In genomic region chr17:29263916-29264315, GRCh38 we compare ENCODE assay signal across 29 cellular contexts. TPM values are rescaled to one million over a fixed set of nuclear protein-coding genes. Genes with fewer than 3 reads are reported as not detected.
DNase-seq lines count a peak whose midpoint lies in the region; ATAC-seq lines count a peak whose summit lies in the region.
"Had no signal": no experiment of that assay in that cellular context is flagged by ENCODE, and none has a peak within 500 bp of the region (broad histone marks: within the 10 kb centered on the region; RNA-seq: fewer than 3 reads in every experiment).

No MANE protein-coding gene starts in this region.

- peak overlapping the region; percentile 66 for H3K27ac Mint-ChIP-seq in activated naive CD4-positive, alpha-beta T cell treated with anti-CD3 and anti-CD28 coated beads for 36 hours
- no peak overlapping the region for H3K27ac Mint-ChIP-seq in activated naive CD4-positive, alpha-beta T cell treated with anti-CD3 and anti-CD28 coated beads, Interleukin-2, amount 10 ng/mL, durations not matched to agents 7 days and 5 days
- H3K27ac Mint-ChIP-seq in activated naive CD8-positive, alpha-beta T cell, result peak overlapping the region; percentile 84
- H3K27ac Mint-ChIP-seq in stimulated activated effector memory CD8-positive, alpha-beta T cell treated with anti-CD3 and anti-CD28 coated beads, Interleukin-12 subunit alpha, Interleukin-12 subunit beta, amount 100 ng/mL, for 72 hours, result peak overlapping the region; percentile 72

- ATAC-seq in stimulated activated effector memory CD8-positive, alpha-beta T cell treated with anti-CD3 and anti-CD28 coated beads, Interleukin-12 subunit alpha, Interleukin-12 subunit beta, amount 100 ng/mL, for 72 hours, result no peak
- no peak for ATAC-seq in HG03135 (IDR thresholded peaks at IDR 0.05; ENCODE audit: unreplicated experiment)
- ATAC-seq: foreskin keratinocyte, PC-3, psoas muscle had no signal

- peak; percentile 37 for DNase-seq in NCI-H82 (lab: John Stamatoyannopoulos, UW)
- no peak for DNase-seq in NCI-H82 treated with DMSO at 0.1 percent for 48 hours (lab: John Stamatoyannopoulos, UW; ENCODE audit: unreplicated experiment)
- DNase-seq in activated naive CD4-positive, alpha-beta T cell treated with anti-CD3 and anti-CD28 coated beads for 36 hours, result no peak
- DNase-seq in activated naive CD4-positive, alpha-beta T cell treated with anti-CD3 and anti-CD28 coated beads, Interleukin-2, amount 10 ng/mL, durations not matched to agents 7 days and 5 days, result no peak
- no peak for DNase-seq in stimulated activated effector memory CD8-positive, alpha-beta T cell treated with anti-CD3 and anti-CD28 coated beads, Interleukin-12 subunit alpha, Interleukin-12 subunit beta, amount 100 ng/mL, for 72 hours (ENCODE audit: low spot score in 2 of 2)
- no peak for DNase-seq in T-helper 9 cell
- DNase-seq: activated effector memory CD4-positive, alpha-beta T cell treated with anti-CD3 and anti-CD28 coated beads, Interleukin-2, amount 50 U/mL, for 16 hours; amygdala; Calu3; DMS79; esophagus squamous epithelium; foreskin keratinocyte; H9; head of caudate nucleus; islet precursor cell; left ventricle myocardium inferior; NCI-H1930; NCI-H526; nucleus accumbens; PC-3; psoas muscle; sigmoid colon; stimulated activated CD4-positive, alpha-beta T cell treated with anti-CD3 and anti-CD28 coated beads, Interleukin-4, amount 100 ng/mL, for 4 hours; T-helper 2 cell; upper lobe of left lung had no signal

- intact Hi-C loops in activated naive CD4-positive, alpha-beta T cell treated with anti-CD3 and anti-CD28 coated beads for 36 hours (cut with micrococcal nuclease), result no loop called here

- H3K4me1 Mint-ChIP-seq in activated naive CD4-positive, alpha-beta T cell treated with anti-CD3 and anti-CD28 coated beads for 36 hours (ENCODE audit: low read depth), result peaks cover 47% of the 10 kb centered on the region
- peaks cover 11% of the 10 kb centered on the region for H3K4me1 Mint-ChIP-seq in activated naive CD4-positive, alpha-beta T cell treated with anti-CD3 and anti-CD28 coated beads, Interleukin-2, amount 10 ng/mL, durations not matched to agents 7 days and 5 days
- H3K4me1 Mint-ChIP-seq in activated naive CD8-positive, alpha-beta T cell (ENCODE audit: low read depth), result peaks cover 41% of the 10 kb centered on the region
- peaks cover 10% of the 10 kb centered on the region for H3K4me1 Mint-ChIP-seq in stimulated activated effector memory CD8-positive, alpha-beta T cell treated with anti-CD3 and anti-CD28 coated beads, Interleukin-12 subunit alpha, Interleukin-12 subunit beta, amount 100 ng/mL, for 72 hours
- H3K4me1 Mint-ChIP-seq: H9 had no signal

- H3K4me3 Mint-ChIP-seq in activated naive CD4-positive, alpha-beta T cell treated with anti-CD3 and anti-CD28 coated beads for 36 hours, result no peak overlapping the region
- H3K4me3 Mint-ChIP-seq in activated naive CD4-positive, alpha-beta T cell treated with anti-CD3 and anti-CD28 coated beads, Interleukin-2, amount 10 ng/mL, durations not matched to agents 7 days and 5 days, result no peak overlapping the region
- H3K4me3 Mint-ChIP-seq in activated naive CD8-positive, alpha-beta T cell, result no peak overlapping the region
- no peak overlapping the region for H3K4me3 Mint-ChIP-seq in stimulated activated effector memory CD8-positive, alpha-beta T cell treated with anti-CD3 and anti-CD28 coated beads, Interleukin-12 subunit alpha, Interleukin-12 subunit beta, amount 100 ng/mL, for 72 hours
- H3K4me3 Mint-ChIP-seq: H9 had no signal

- H3K9me3 Mint-ChIP-seq in activated naive CD4-positive, alpha-beta T cell treated with anti-CD3 and anti-CD28 coated beads for 36 hours, result no peaks in the 10 kb centered on the region
- no peaks in the 10 kb centered on the region for H3K9me3 Mint-ChIP-seq in activated naive CD4-positive, alpha-beta T cell treated with anti-CD3 and anti-CD28 coated beads, Interleukin-2, amount 10 ng/mL, durations not matched to agents 7 days and 5 days
- no peaks in the 10 kb centered on the region for H3K9me3 Mint-ChIP-seq in activated naive CD8-positive, alpha-beta T cell (ENCODE audit: low read depth)
- no peaks in the 10 kb centered on the region for H3K9me3 Mint-ChIP-seq in stimulated activated effector memory CD8-positive, alpha-beta T cell treated with anti-CD3 and anti-CD28 coated beads, Interleukin-12 subunit alpha, Interleukin-12 subunit beta, amount 100 ng/mL, for 72 hours
- H3K9me3 Mint-ChIP-seq: H9 had no signal

- no peaks in the 10 kb centered on the region for H3K27me3 Mint-ChIP-seq in activated naive CD4-positive, alpha-beta T cell treated with anti-CD3 and anti-CD28 coated beads for 36 hours (ENCODE audit: low read depth)
- H3K27me3 Mint-ChIP-seq in activated naive CD4-positive, alpha-beta T cell treated with anti-CD3 and anti-CD28 coated beads, Interleukin-2, amount 10 ng/mL, durations not matched to agents 7 days and 5 days, result no peaks in the 10 kb centered on the region
- H3K27me3 Mint-ChIP-seq in activated naive CD8-positive, alpha-beta T cell, result no peaks in the 10 kb centered on the region

- peaks cover 30% of the 10 kb centered on the region for H3K36me3 Mint-ChIP-seq in activated naive CD4-positive, alpha-beta T cell treated with anti-CD3 and anti-CD28 coated beads for 36 hours (ENCODE audit: low read depth)
- H3K36me3 Mint-ChIP-seq in activated naive CD4-positive, alpha-beta T cell treated with anti-CD3 and anti-CD28 coated beads, Interleukin-2, amount 10 ng/mL, durations not matched to agents 7 days and 5 days, result peaks cover 53% of the 10 kb centered on the region
- no peaks in the 10 kb centered on the region for H3K36me3 Mint-ChIP-seq in activated naive CD8-positive, alpha-beta T cell
- peaks cover 100% of the 10 kb centered on the region for H3K36me3 Mint-ChIP-seq in stimulated activated effector memory CD8-positive, alpha-beta T cell treated with anti-CD3 and anti-CD28 coated beads, Interleukin-12 subunit alpha, Interleukin-12 subunit beta, amount 100 ng/mL, for 72 hours

- CTCF ChIA-PET in activated naive CD4-positive, alpha-beta T cell treated with anti-CD3 and anti-CD28 coated beads for 36 hours (lab: Charles Lee), result no interaction called here
- CTCF ChIA-PET in activated naive CD4-positive, alpha-beta T cell treated with anti-CD3 and anti-CD28 coated beads, Interleukin-2, amount 10 ng/mL, durations not matched to agents 7 days and 5 days (lab: Charles Lee), result no interaction called here

RNA-seq across cellular contexts. Expression of gene CRYBA1, which starts 17.3 kb away (rescaled TPM):
- not detected for total RNA-seq in activated naive CD4-positive, alpha-beta T cell treated with anti-CD3 and anti-CD28 coated beads for 36 hours
- total RNA-seq: breast epithelium, Calu3, esophagus squamous epithelium, foreskin keratinocyte, H9, left ventricle myocardium inferior, mesenteric fat pad, PC-3, psoas muscle, sigmoid colon, upper lobe of left lung had no signal

RNA-seq across cellular contexts. Expression of gene NUFIP2, which starts 30.0 kb away (rescaled TPM):
- total RNA-seq in activated naive CD4-positive, alpha-beta T cell treated with anti-CD3 and anti-CD28 coated beads for 36 hours, result 10 to 100 TPM; 51.0 to 57.8 TPM
